Comparison of ENCODE assay signal across 1 cellular context in the genomic region with DNA sequence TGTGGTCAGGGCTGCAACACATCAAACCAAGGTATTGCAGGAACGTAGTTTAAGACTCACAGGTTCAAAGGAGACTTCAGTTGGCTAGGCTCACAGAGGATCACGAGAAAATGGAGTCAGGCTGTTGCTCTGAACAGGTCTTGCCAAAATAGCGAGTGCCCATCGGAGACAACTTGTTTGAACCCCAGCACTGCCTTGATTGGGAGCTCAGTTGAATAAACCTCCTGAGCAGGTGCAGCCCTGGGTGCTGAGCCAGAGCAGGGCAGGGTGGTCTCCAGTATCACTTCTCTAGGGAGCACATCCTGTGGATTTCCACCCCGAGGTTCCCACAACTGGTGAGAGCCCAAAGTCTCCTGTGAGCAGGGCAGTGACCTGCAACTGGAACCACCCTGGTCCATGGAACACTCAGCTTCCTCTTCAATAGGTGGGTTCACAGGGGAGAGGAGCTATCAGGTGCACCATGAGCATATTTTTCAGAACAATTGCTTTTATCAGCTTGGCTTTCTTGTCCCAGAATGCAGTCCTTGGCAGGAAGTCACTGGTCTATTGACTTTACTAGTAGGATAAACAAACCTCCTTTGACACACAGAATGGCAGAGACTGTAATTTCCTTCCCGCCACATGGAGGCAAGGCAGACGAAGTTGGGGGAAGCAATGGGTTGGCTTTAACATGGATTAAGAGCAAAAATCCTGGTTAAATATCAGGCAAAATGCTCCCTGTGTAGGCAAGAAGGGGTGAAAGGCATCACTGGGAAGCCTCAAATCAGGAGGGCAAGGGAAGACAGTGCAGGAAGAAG.
TF ChIP-seq lines count a peak whose summit lies in the region.

No MANE protein-coding gene starts in this region.

TF ChIP-seq in HepG2, 621 proteins besides CTCF, POLR2A, EP300 and RAD21 (continued from another document and continues in another):
- TF ChIP-seq ZNF326 (CRISPR knock-in tag; IDR thresholded peaks at IDR 0.05; ENCODE audit: borderline replicate concordance) (no peak), ZBTB7A (CRISPR knock-in tag; IDR thresholded peaks at IDR 0.05) (0 out of 2 replicates have a peak, but pooled peaks have one; percentile 36), EZH2 (conservative IDR thresholded peaks at IDR 0.05; ENCODE audit: low read depth, low read length) (no peak), ARNTL (CRISPR knock-in tag; IDR thresholded peaks at IDR 0.05) (no peak), SATB2 (CRISPR knock-in tag; IDR thresholded peaks at IDR 0.05) (no peak), HOXA9 (CRISPR knock-in tag; IDR thresholded peaks at IDR 0.05; ENCODE audit: borderline replicate concordance) (no peak), ZNF431 (CRISPR knock-in tag; IDR thresholded peaks at IDR 0.05; ENCODE audit: borderline replicate concordance, low read depth) (no peak; the same call in 1 of the 2 replicates), HCFC1 (IDR thresholded peaks at IDR 0.05; ENCODE audit: low read depth, low read length) (no peak), NRL (CRISPR knock-in tag; IDR thresholded peaks at IDR 0.05; ENCODE audit: borderline replicate concordance) (no peak), ZNF3 (CRISPR knock-in tag; IDR thresholded peaks at IDR 0.05) (no peak), CBFB (CRISPR knock-in tag; IDR thresholded peaks at IDR 0.05) (no peak), TERF1 (CRISPR knock-in tag; IDR thresholded peaks at IDR 0.05) (no peak), PLRG1 (conservative IDR thresholded peaks at IDR 0.05) (no peak), NFYB (CRISPR knock-in tag; IDR thresholded peaks at IDR 0.05) (no peak), ZNF296 (CRISPR knock-in tag; conservative IDR thresholded peaks at IDR 0.05) (no peak), ZNF761 (CRISPR knock-in tag; conservative IDR thresholded peaks at IDR 0.05) (no peak), ZNF432 (CRISPR knock-in tag; IDR thresholded peaks at IDR 0.05; ENCODE audit: borderline replicate concordance) (no peak), PRDM10 (CRISPR knock-in tag; IDR thresholded peaks at IDR 0.05; ENCODE audit: low read depth) (no peak), MAFG (CRISPR knock-in tag; IDR thresholded peaks at IDR 0.05) (no peak), ZNF143 (CRISPR knock-in tag; IDR thresholded peaks at IDR 0.05) (peak; percentile 64; the same call in 1 of the 2 replicates), NCOA5 (CRISPR knock-in tag; IDR thresholded peaks at IDR 0.05) (no peak), HNF4G (IDR thresholded peaks at IDR 0.05; ENCODE audit: borderline replicate concordance, low read depth, low read length) (no peak), HNF4G (CRISPR knock-in tag; IDR thresholded peaks at IDR 0.05; ENCODE audit: borderline replicate concordance, low read depth) (no peak), PHF8 (CRISPR knock-in tag; IDR thresholded peaks at IDR 0.05) (no peak), ZNF180 (CRISPR knock-in tag; IDR thresholded peaks at IDR 0.05; ENCODE audit: borderline replicate concordance, low read depth) (no peak), FOXK2 (IDR thresholded peaks at IDR 0.05) (no peak), HOXA7 (CRISPR knock-in tag; IDR thresholded peaks at IDR 0.05) (no peak), CHCHD3 (CRISPR knock-in tag; IDR thresholded peaks at IDR 0.05) (peak; percentile 29; the same call in 1 of the 2 replicates), CERS6 (CRISPR knock-in tag; IDR thresholded peaks at IDR 0.05) (no peak), PRMT3 (CRISPR knock-in tag; IDR thresholded peaks at IDR 0.05; ENCODE audit: borderline replicate concordance, low read depth) (no peak), ZNF281 (CRISPR knock-in tag; IDR thresholded peaks at IDR 0.05; ENCODE audit: borderline replicate concordance) (no peak), ZMAT3 (CRISPR knock-in tag; conservative IDR thresholded peaks at IDR 0.05) (no peak), ELF4 (CRISPR knock-in tag; IDR thresholded peaks at IDR 0.05; ENCODE audit: borderline replicate concordance) (no peak), EHMT2 (IDR thresholded peaks at IDR 0.05; ENCODE audit: borderline replicate concordance, low read depth, low read length) (peak; percentile 92; the same call in 1 of the 2 replicates), SP140L (CRISPR knock-in tag; IDR thresholded peaks at IDR 0.05; ENCODE audit: borderline replicate concordance) (no peak), ZNF121 (CRISPR knock-in tag; IDR thresholded peaks at IDR 0.05) (no peak), NBN (conservative IDR thresholded peaks at IDR 0.05) (no peak), GLI4 (CRISPR knock-in tag; IDR thresholded peaks at IDR 0.05; ENCODE audit: borderline replicate concordance) (peak; percentile 43; the same call in 1 of the 2 replicates), ZSCAN31 (CRISPR knock-in tag; IDR thresholded peaks at IDR 0.05; ENCODE audit: low read depth) (no peak), ZKSCAN8 (CRISPR knock-in tag; IDR thresholded peaks at IDR 0.05; ENCODE audit: borderline replicate concordance) (0 out of 2 replicates have a peak, but pooled peaks have one; percentile 15), ZNF331 (CRISPR knock-in tag; IDR thresholded peaks at IDR 0.05) (0 out of 2 replicates have a peak, but pooled peaks have one; percentile 32), ZNF260 (CRISPR knock-in tag; IDR thresholded peaks at IDR 0.05; ENCODE audit: borderline replicate concordance, low read depth) (no peak), ZNF101 (CRISPR knock-in tag; IDR thresholded peaks at IDR 0.05; ENCODE audit: borderline replicate concordance, low read depth) (no peak), SP2 (CRISPR knock-in tag; IDR thresholded peaks at IDR 0.05) (no peak), TEAD2 (CRISPR knock-in tag; IDR thresholded peaks at IDR 0.05) (no peak), ZBTB44 (CRISPR knock-in tag; IDR thresholded peaks at IDR 0.05) (no peak), SIN3B (IDR thresholded peaks at IDR 0.05; ENCODE audit: low read length) (no peak)
- TF ChIP-seq, protein P1, sequence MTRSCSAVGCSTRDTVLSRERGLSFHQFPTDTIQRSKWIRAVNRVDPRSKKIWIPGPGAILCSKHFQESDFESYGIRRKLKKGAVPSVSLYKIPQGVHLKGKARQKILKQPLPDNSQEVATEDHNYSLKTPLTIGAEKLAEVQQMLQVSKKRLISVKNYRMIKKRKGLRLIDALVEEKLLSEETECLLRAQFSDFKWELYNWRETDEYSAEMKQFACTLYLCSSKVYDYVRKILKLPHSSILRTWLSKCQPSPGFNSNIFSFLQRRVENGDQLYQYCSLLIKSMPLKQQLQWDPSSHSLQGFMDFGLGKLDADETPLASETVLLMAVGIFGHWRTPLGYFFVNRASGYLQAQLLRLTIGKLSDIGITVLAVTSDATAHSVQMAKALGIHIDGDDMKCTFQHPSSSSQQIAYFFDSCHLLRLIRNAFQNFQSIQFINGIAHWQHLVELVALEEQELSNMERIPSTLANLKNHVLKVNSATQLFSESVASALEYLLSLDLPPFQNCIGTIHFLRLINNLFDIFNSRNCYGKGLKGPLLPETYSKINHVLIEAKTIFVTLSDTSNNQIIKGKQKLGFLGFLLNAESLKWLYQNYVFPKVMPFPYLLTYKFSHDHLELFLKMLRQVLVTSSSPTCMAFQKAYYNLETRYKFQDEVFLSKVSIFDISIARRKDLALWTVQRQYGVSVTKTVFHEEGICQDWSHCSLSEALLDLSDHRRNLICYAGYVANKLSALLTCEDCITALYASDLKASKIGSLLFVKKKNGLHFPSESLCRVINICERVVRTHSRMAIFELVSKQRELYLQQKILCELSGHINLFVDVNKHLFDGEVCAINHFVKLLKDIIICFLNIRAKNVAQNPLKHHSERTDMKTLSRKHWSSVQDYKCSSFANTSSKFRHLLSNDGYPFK (CRISPR knock-in tag; IDR thresholded peaks at IDR 0.05; ENCODE audit: borderline replicate concordance), result no peak
- TF ChIP-seq, protein P2, sequence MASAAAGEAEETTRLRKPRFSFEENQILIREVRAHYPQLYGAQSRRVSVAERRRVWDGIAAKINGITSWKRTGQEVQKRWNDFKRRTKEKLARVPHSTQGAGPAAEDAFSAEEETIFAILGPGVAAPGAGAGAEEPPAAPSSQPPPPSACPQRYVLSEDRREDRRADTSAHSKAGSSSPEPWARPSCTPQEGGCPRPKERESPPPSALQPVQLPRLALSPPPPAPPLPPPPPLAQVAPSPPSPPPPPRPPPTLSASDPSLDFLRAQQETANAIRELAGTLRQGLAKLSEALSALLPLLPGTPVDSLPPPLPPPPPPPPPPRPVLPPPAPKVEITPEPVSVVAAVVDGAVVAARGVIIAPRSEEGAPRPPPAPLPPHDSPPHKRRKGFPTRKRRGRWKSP (CRISPR knock-in tag; IDR thresholded peaks at IDR 0.05), result no peak
- TF ChIP-seq, protein P3, sequence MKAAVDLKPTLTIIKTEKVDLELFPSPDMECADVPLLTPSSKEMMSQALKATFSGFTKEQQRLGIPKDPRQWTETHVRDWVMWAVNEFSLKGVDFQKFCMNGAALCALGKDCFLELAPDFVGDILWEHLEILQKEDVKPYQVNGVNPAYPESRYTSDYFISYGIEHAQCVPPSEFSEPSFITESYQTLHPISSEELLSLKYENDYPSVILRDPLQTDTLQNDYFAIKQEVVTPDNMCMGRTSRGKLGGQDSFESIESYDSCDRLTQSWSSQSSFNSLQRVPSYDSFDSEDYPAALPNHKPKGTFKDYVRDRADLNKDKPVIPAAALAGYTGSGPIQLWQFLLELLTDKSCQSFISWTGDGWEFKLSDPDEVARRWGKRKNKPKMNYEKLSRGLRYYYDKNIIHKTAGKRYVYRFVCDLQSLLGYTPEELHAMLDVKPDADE (CRISPR knock-in tag; IDR thresholded peaks at IDR 0.05), result no peak
- TF ChIP-seq, protein P4, sequence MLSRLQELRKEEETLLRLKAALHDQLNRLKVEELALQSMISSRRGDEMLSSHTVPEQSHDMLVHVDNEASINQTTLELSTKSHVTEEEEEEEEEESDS (CRISPR knock-in tag; IDR thresholded peaks at IDR 0.05; ENCODE audit: borderline replicate concordance), result no peak
